ENCODE assay signal across 13 cellular contexts in genomic region chr2:112701092-112701491, GRCh38. TPM values are rescaled to one million over a fixed set of nuclear protein-coding genes. Genes with fewer than 3 reads are reported as not detected.
DNase-seq lines count a peak whose midpoint lies in the region; ATAC-seq, FAIRE-seq and TF ChIP-seq lines count a peak whose summit lies in the region.
"Had no signal": no experiment of that assay in that cellular context is flagged by ENCODE, and none has a peak within 500 bp of the region (broad histone marks: within the 10 kb centered on the region; RNA-seq: fewer than 3 reads in every experiment).

No MANE protein-coding gene starts in this region.

- no peak for DNase-seq in stimulated activated naive CD8-positive, alpha-beta T cell treated with anti-CD3 and anti-CD28 coated beads, Interleukin-15, Interleukin-2, amounts not matched to agents 100 U/mL and 50 U/mL, for 24 hours
- DNase-seq in astrocyte (ENCODE audit: low read depth) (peak; percentile 26), cerebellum (ENCODE audit: low spot score) (no peak), G401 (ENCODE audit: low spot score) (no peak), glutamatergic neuron (no peak)
- peak in 1 of 9 donors; percentile 0 for DNase-seq in naive thymus-derived CD4-positive, alpha-beta T cell
- DNase-seq: activated naive CD4-positive, alpha-beta T cell treated with anti-CD3 and anti-CD28 coated beads for 36 hours; heart right ventricle; left colon had no signal

- H3K4me1 ChIP-seq in astrocyte (ENCODE audit: insufficient read depth, low read length), result peaks cover 7% of the 10 kb centered on the region
- H3K4me1 ChIP-seq in naive thymus-derived CD4-positive, alpha-beta T cell (ENCODE audit: control insufficient read depth in 2 of 2, insufficient read depth in 2 of 2, low read length in 2 of 2), result peaks cover 0 to 6% of the 10 kb centered on the region in 2 donors

- in situ Hi-C loops in G401 (cut with HindIII; ENCODE audit: low sequenced_read_pairs), result no loop called here

- no peak overlapping the region for H2AFZ ChIP-seq in astrocyte (ENCODE audit: low read depth, low read length)

- no peak for FAIRE-seq in astrocyte (lab: Jason Lieb, UNC)

- CTCF ChIA-PET in naive thymus-derived CD4-positive, alpha-beta T cell (lab: Charles Lee), result no interaction called here

- no peak overlapping the region for H3K9ac ChIP-seq in astrocyte (ENCODE audit: low read length)

- peak overlapping the region; percentile 23 for H3K27ac Mint-ChIP-seq in stimulated activated naive CD8-positive, alpha-beta T cell treated with anti-CD3 and anti-CD28 coated beads, Interleukin-15, Interleukin-2, amounts not matched to agents 100 ng/mL and 50 ng/mL, for 24 hours
- H3K27ac Mint-ChIP-seq in astrocyte (ENCODE audit: unreplicated experiment) (no peak overlapping the region), glutamatergic neuron (ENCODE audit: unreplicated experiment) (no peak overlapping the region)
- no peak overlapping the region for H3K27ac Mint-ChIP-seq in naive thymus-derived CD4-positive, alpha-beta T cell
- H3K27ac Mint-ChIP-seq: activated CD4-positive, alpha-beta memory T cell treated with anti-CD3 and anti-CD28 coated beads for 36 hours; activated naive CD4-positive, alpha-beta T cell treated with anti-CD3 and anti-CD28 coated beads for 36 hours; T-helper 1 cell treated with Interleukin-12 subunit alpha and Interleukin-12 subunit beta and Interleukin-4 antibody, amounts not matched to agents 30 μg/mL and 1 μg/mL, for 36 hours had no signal

- H3K79me2 ChIP-seq in astrocyte (ENCODE audit: insufficient read depth, low read length), result no peaks in the 10 kb centered on the region

- ATAC-seq in stimulated activated naive CD8-positive, alpha-beta T cell treated with anti-CD3 and anti-CD28 coated beads, Interleukin-15, Interleukin-2, amounts not matched to agents 100 U/mL and 50 U/mL, for 24 hours, result no peak
- peak; percentile 77 for ATAC-seq in naive thymus-derived CD4-positive, alpha-beta T cell
- ATAC-seq in HG03457 (IDR thresholded peaks at IDR 0.05; ENCODE audit: unreplicated experiment), result no peak
- ATAC-seq: left colon had no signal

- H3K36me3 Mint-ChIP-seq in stimulated activated naive CD8-positive, alpha-beta T cell treated with anti-CD3 and anti-CD28 coated beads, Interleukin-15, Interleukin-2, amounts not matched to agents 100 ng/mL and 50 ng/mL, for 24 hours (ENCODE audit: low read depth), result no peaks in the 10 kb centered on the region
- H3K36me3 Mint-ChIP-seq in astrocyte (ENCODE audit: low read depth, unreplicated experiment), result no peaks in the 10 kb centered on the region
- H3K36me3 Mint-ChIP-seq in naive thymus-derived CD4-positive, alpha-beta T cell, result peaks cover 0 to 9% (median 4%) of the 10 kb centered on the region in 5 donors
- H3K36me3 Mint-ChIP-seq in glutamatergic neuron (ENCODE audit: unreplicated experiment), result peaks cover 4% of the 10 kb centered on the region
- H3K36me3 Mint-ChIP-seq: activated CD4-positive, alpha-beta memory T cell treated with anti-CD3 and anti-CD28 coated beads for 36 hours had no signal

- no peak overlapping the region for H3K27ac ChIP-seq in astrocyte (ENCODE audit: low read depth, low read length)
- no peak overlapping the region for H3K27ac ChIP-seq in naive thymus-derived CD4-positive, alpha-beta T cell (ENCODE audit: low read depth, low read length)

- intact Hi-C loops in naive thymus-derived CD4-positive, alpha-beta T cell (cut with micrococcal nuclease), result no loop called here

- POLR2A ChIA-PET in naive thymus-derived CD4-positive, alpha-beta T cell (lab: Charles Lee), result no interaction called here

- H3K4me2 ChIP-seq in astrocyte (ENCODE audit: low read length), result no peak overlapping the region

- peaks cover 14% of the 10 kb centered on the region for H3K27me3 Mint-ChIP-seq in stimulated activated naive CD8-positive, alpha-beta T cell treated with anti-CD3 and anti-CD28 coated beads, Interleukin-15, Interleukin-2, amounts not matched to agents 100 ng/mL and 50 ng/mL, for 24 hours
- peaks cover 9% of the 10 kb centered on the region for H3K27me3 Mint-ChIP-seq in astrocyte (ENCODE audit: low read depth, unreplicated experiment)
- peaks cover 0 to 13% (median 5%) of the 10 kb centered on the region in 5 donors for H3K27me3 Mint-ChIP-seq in naive thymus-derived CD4-positive, alpha-beta T cell
- H3K27me3 Mint-ChIP-seq in glutamatergic neuron (ENCODE audit: unreplicated experiment), result no peaks in the 10 kb centered on the region

- no peak overlapping the region for H3K4me3 ChIP-seq in astrocyte (ENCODE audit: insufficient read depth, low read depth, low read length)
- no peak overlapping the region for H3K4me3 ChIP-seq in naive thymus-derived CD4-positive, alpha-beta T cell (ENCODE audit: low read length)
- H3K4me3 ChIP-seq: heart right ventricle had no signal

- H3K36me3 ChIP-seq in astrocyte (ENCODE audit: insufficient read depth, low read length), result no peaks in the 10 kb centered on the region
- H3K36me3 ChIP-seq in naive thymus-derived CD4-positive, alpha-beta T cell (ENCODE audit: control insufficient read depth in 2 of 3, insufficient read depth in 3 of 3, low read length in 3 of 3), result no peaks in the 10 kb centered on the region
- H3K36me3 ChIP-seq: heart right ventricle had no signal

- no peaks in the 10 kb centered on the region for H3K27me3 ChIP-seq in astrocyte (ENCODE audit: insufficient read depth, low read length)
- H3K27me3 ChIP-seq in naive thymus-derived CD4-positive, alpha-beta T cell (ENCODE audit: control insufficient read depth in 2 of 2, insufficient read depth in 2 of 2, low read length in 2 of 2), result no peaks in the 10 kb centered on the region

- H3K4me1 Mint-ChIP-seq in stimulated activated naive CD8-positive, alpha-beta T cell treated with anti-CD3 and anti-CD28 coated beads, Interleukin-15, Interleukin-2, amounts not matched to agents 100 ng/mL and 50 ng/mL, for 24 hours (ENCODE audit: low read depth), result peaks cover 28% of the 10 kb centered on the region
- H3K4me1 Mint-ChIP-seq in astrocyte (ENCODE audit: low read depth, unreplicated experiment) (peaks cover 4% of the 10 kb centered on the region), glutamatergic neuron (ENCODE audit: low read depth, unreplicated experiment) (no peaks in the 10 kb centered on the region)
- H3K4me1 Mint-ChIP-seq in naive thymus-derived CD4-positive, alpha-beta T cell, result peaks cover under 1 to 33% (median 5%) of the 10 kb centered on the region in 7 donors

- no peaks in the 10 kb centered on the region for H3K9me3 ChIP-seq in astrocyte (ENCODE audit: insufficient read depth, low read depth, low read length)
- H3K9me3 ChIP-seq in naive thymus-derived CD4-positive, alpha-beta T cell (ENCODE audit: control insufficient read depth in 2 of 3, low read length in 3 of 3), result no peaks in the 10 kb centered on the region
- H3K9me3 ChIP-seq: heart right ventricle had no signal

- H3K4me3 Mint-ChIP-seq in stimulated activated naive CD8-positive, alpha-beta T cell treated with anti-CD3 and anti-CD28 coated beads, Interleukin-15, Interleukin-2, amounts not matched to agents 100 ng/mL and 50 ng/mL, for 24 hours, result no peak overlapping the region
- no peak overlapping the region for H3K4me3 Mint-ChIP-seq in astrocyte (ENCODE audit: unreplicated experiment)
- no peak overlapping the region for H3K4me3 Mint-ChIP-seq in naive thymus-derived CD4-positive, alpha-beta T cell
- no peak overlapping the region for H3K4me3 Mint-ChIP-seq in glutamatergic neuron (ENCODE audit: unreplicated experiment)
- H3K4me3 Mint-ChIP-seq: activated CD4-positive, alpha-beta memory T cell treated with anti-CD3 and anti-CD28 coated beads for 36 hours; activated naive CD4-positive, alpha-beta T cell treated with anti-CD3 and anti-CD28 coated beads for 36 hours; T-helper 1 cell treated with Interleukin-12 subunit alpha and Interleukin-12 subunit beta and Interleukin-4 antibody, amounts not matched to agents 30 μg/mL and 1 μg/mL, for 36 hours had no signal

- no peaks in the 10 kb centered on the region for H4K20me1 ChIP-seq in astrocyte (ENCODE audit: insufficient read depth, low read length)

- no peaks in the 10 kb centered on the region for H3K9me3 Mint-ChIP-seq in stimulated activated naive CD8-positive, alpha-beta T cell treated with anti-CD3 and anti-CD28 coated beads, Interleukin-15, Interleukin-2, amounts not matched to agents 100 ng/mL and 50 ng/mL, for 24 hours
- no peaks in the 10 kb centered on the region for H3K9me3 Mint-ChIP-seq in astrocyte (ENCODE audit: unreplicated experiment)
- H3K9me3 Mint-ChIP-seq in naive thymus-derived CD4-positive, alpha-beta T cell, result peaks cover 0 to 2% (median 0%) of the 10 kb centered on the region in 11 donors
- H3K9me3 Mint-ChIP-seq in glutamatergic neuron (ENCODE audit: unreplicated experiment), result no peaks in the 10 kb centered on the region
- H3K9me3 Mint-ChIP-seq: activated CD4-positive, alpha-beta memory T cell treated with anti-CD3 and anti-CD28 coated beads for 36 hours; activated naive CD4-positive, alpha-beta T cell treated with anti-CD3 and anti-CD28 coated beads for 36 hours; T-helper 1 cell treated with Interleukin-12 subunit alpha and Interleukin-12 subunit beta and Interleukin-4 antibody, amounts not matched to agents 30 μg/mL and 1 μg/mL, for 36 hours had no signal

- no peak for TF ChIP-seq CTCF in astrocyte (IDR thresholded peaks at IDR 0.05; ENCODE audit: insufficient read depth, low read depth, low read length)
- TF ChIP-seq CTCF in glutamatergic neuron (IDR thresholded peaks at IDR 0.05; ENCODE audit: partially characterized antibody, unreplicated experiment), result no peak

RNA-seq across cellular contexts. Expression of gene NT5DC4, which starts 19.7 kb away (rescaled TPM):
- not detected in 2 replicates for total RNA-seq in astrocyte
- under 1 TPM in 1 of 5 experiments, not detected in 4; 0.56 TPM for total RNA-seq in naive thymus-derived CD4-positive, alpha-beta T cell
- not detected for polyA plus RNA-seq in naive thymus-derived CD4-positive, alpha-beta T cell
- not detected for total RNA-seq in cerebellum
- not detected in 2 replicates for total RNA-seq in G401 (2014; rRNA removed; shearing (Covaris generic))
- not detected for total RNA-seq in glutamatergic neuron (ENCODE audit: unreplicated experiment)
- total RNA-seq: activated CD4-positive, alpha-beta memory T cell treated with anti-CD3 and anti-CD28 coated beads for 36 hours; activated naive CD4-positive, alpha-beta T cell treated with anti-CD3 and anti-CD28 coated beads for 36 hours; left colon had no signal
- polyA plus RNA-seq: heart right ventricle had no signal

RNA-seq across cellular contexts. Expression of gene SLC20A1, which starts 55.4 kb away (rescaled TPM):
- total RNA-seq in astrocyte, result 96.7 and 122 TPM in 2 replicates
- 100 to 1,000 TPM in 3 of 5 experiments, 10 to 100 TPM in 2; 94.4 to 164 (median 120) TPM for total RNA-seq in naive thymus-derived CD4-positive, alpha-beta T cell
- polyA plus RNA-seq in naive thymus-derived CD4-positive, alpha-beta T cell, result 10 to 100 TPM; 32.8 to 39.3 TPM
- total RNA-seq in cerebellum, result 46.5 TPM
- 81.9 and 125 TPM in 2 replicates for total RNA-seq in G401 (2014; rRNA removed; shearing (Covaris generic))
- total RNA-seq in glutamatergic neuron (ENCODE audit: unreplicated experiment), result 73.0 TPM
